ENCODE assay signal across 13 cellular contexts in the genomic region with DNA sequence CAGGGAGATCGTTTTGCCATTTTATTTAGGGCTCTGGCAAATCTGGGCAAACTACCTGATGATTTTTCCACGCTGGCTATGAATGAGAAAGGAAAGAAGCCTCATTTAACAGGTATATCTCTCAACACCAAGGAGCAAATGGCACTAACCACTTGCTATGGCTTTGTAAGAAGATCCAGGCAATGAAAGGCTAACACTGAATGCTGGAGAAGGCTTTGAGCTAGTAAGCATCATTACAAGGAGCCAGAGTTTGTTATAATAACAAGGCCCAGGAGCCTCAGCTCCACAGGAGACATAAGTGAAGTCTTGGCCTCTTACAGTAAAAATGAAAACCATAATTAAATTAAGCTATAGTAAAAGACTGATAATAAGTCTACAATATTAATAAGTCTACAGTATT.
"Had no signal": no experiment of that assay in that cellular context is flagged by ENCODE, and none has a peak within 500 bp of the region (broad histone marks: within the 10 kb centered on the region; RNA-seq: fewer than 3 reads in every experiment).

No MANE protein-coding gene starts in this region.

- H3K27me3 ChIP-seq: gastroesophageal sphincter, tibial artery, uterus had no signal

- FAIRE-seq: small intestine had no signal

- H3K27ac Mint-ChIP-seq: activated CD8-positive, alpha-beta T cell treated with anti-CD3 and anti-CD28 coated beads for 36 hours; stimulated activated memory B cell treated with anti-CD40 and anti-IgM and Interleukin-4, amounts not matched to agents 10 μg/mL and 1 μg/mL and 100 μg/mL, for 72 hours; T-helper 2 cell treated with Interferon-gamma antibody and Interleukin-4, amounts not matched to agents 5 μg/mL and 100 μg/mL, for 36 hours had no signal

- H3K27me3 Mint-ChIP-seq: activated CD8-positive, alpha-beta T cell treated with anti-CD3 and anti-CD28 coated beads for 36 hours; stimulated activated memory B cell treated with anti-CD40 and anti-IgM and Interleukin-4, amounts not matched to agents 10 μg/mL and 1 μg/mL and 100 μg/mL, for 72 hours had no signal

- H3K9me3 ChIP-seq: gastroesophageal sphincter, tibial artery, uterus had no signal

- H3K9me3 Mint-ChIP-seq: activated CD8-positive, alpha-beta T cell treated with anti-CD3 and anti-CD28 coated beads for 36 hours; stimulated activated memory B cell treated with anti-CD40 and anti-IgM and Interleukin-4, amounts not matched to agents 10 μg/mL and 1 μg/mL and 100 μg/mL, for 72 hours; T-helper 2 cell treated with Interferon-gamma antibody and Interleukin-4, amounts not matched to agents 5 μg/mL and 100 μg/mL, for 36 hours had no signal

- H3K27ac ChIP-seq: gastroesophageal sphincter, tibial artery, uterus had no signal

- H3K4me3 Mint-ChIP-seq: activated CD8-positive, alpha-beta T cell treated with anti-CD3 and anti-CD28 coated beads for 36 hours; stimulated activated memory B cell treated with anti-CD40 and anti-IgM and Interleukin-4, amounts not matched to agents 10 μg/mL and 1 μg/mL and 100 μg/mL, for 72 hours; T-helper 2 cell treated with Interferon-gamma antibody and Interleukin-4, amounts not matched to agents 5 μg/mL and 100 μg/mL, for 36 hours had no signal

- DNase-seq: activated CD4-positive, alpha-beta T cell treated with anti-CD3 and anti-CD28 coated beads for 1 hour; activated CD8-positive, alpha-beta memory T cell treated with anti-CD3 and anti-CD28 coated beads, Interleukin-2, amount 50 U/mL, for 48 hours; activated CD8-positive, alpha-beta T cell treated with anti-CD3 and anti-CD28 coated beads for 36 hours; central memory CD4-positive, alpha-beta T cell; cortex of kidney; effector CD8-positive, alpha-beta T cell; retina; small intestine; tibial artery; uterus had no signal

- H3K4me3 ChIP-seq: gastroesophageal sphincter, tibial artery, uterus had no signal

- ATAC-seq: activated CD8-positive, alpha-beta T cell treated with anti-CD3 and anti-CD28 coated beads for 36 hours; gastroesophageal sphincter; stimulated activated memory B cell treated with anti-CD40 and anti-IgM and Interleukin-4, amounts not matched to agents 10 μg/mL and 1 μg/mL and 100 μg/mL, for 72 hours had no signal

- H3K4me1 ChIP-seq: uterus had no signal

- H3K36me3 ChIP-seq: tibial artery, uterus had no signal
